In genomic region chr13:99724633-99725517, GRCh38 we compare ENCODE assay signal across 23 cellular contexts.
DNase-seq lines count a peak whose midpoint lies in the region; ATAC-seq, FAIRE-seq and TF ChIP-seq lines count a peak whose summit lies in the region.
"Had no signal": no experiment of that assay in that cellular context is flagged by ENCODE, and none has a peak within 500 bp of the region (broad histone marks: within the 10 kb centered on the region; RNA-seq: fewer than 3 reads in every experiment).

No MANE protein-coding gene starts in this region.

- peak; percentile 58 for FAIRE-seq in H1 (lab: Jason Lieb, UNC)

- H3K56ac ChIP-seq in H1 (replicated peaks; ENCODE audit: insufficient read length, low read depth, low read length), result no peak overlapping the region

- no peak overlapping the region for H4K8ac ChIP-seq in H1 (ENCODE audit: extremely low read depth, insufficient read depth, low read length)

- no peak overlapping the region for H3K14ac ChIP-seq in H1 (ENCODE audit: insufficient read length)

- H3K4me1 ChIP-seq in H1 (replicated peaks in 1 of 4; ENCODE audit: control insufficient read depth in 3 of 4, insufficient read depth in 4 of 4, low read length in 3 of 4), result peaks cover 3 to 26% (median 22%) of the 10 kb centered on the region in 4 experiments; a peak in 6 of 7 replicates
- no peaks in the 10 kb centered on the region for H3K4me1 ChIP-seq in spleen
- H3K4me1 ChIP-seq: ascending aorta, esophagus squamous epithelium, left lung, SJSA1, suprapubic skin had no signal

- H4K5ac ChIP-seq in H1 (ENCODE audit: insufficient read length, low read depth, low read length), result peak overlapping the region; percentile 25

- peak overlapping the region; percentile 67 for H2BK20ac ChIP-seq in H1 (ENCODE audit: low read length)

- H3K27me3 ChIP-seq in H1 (replicated peaks in 1 of 4; ENCODE audit: control insufficient read depth in 3 of 4, extremely low read depth in 1 of 4, insufficient read depth in 3 of 4, low read length in 3 of 4), result no peaks in the 10 kb centered on the region
- H3K27me3 ChIP-seq in spleen (replicated peaks in 1 of 7), result no peaks in the 10 kb centered on the region
- H3K27me3 ChIP-seq: ascending aorta, esophagus squamous epithelium, left lung, suprapubic skin had no signal

- no peak for TF ChIP-seq CTCF in H1 (IDR thresholded peaks at IDR 0.05; ENCODE audit: control extremely low read depth in 1 of 3, insufficient read depth in 1 of 3, low read depth in 1 of 3, low read length in 3 of 3)
- no peak for TF ChIP-seq CTCF in spleen (IDR thresholded peaks at IDR 0.05 in 8 of 11, conservative IDR thresholded peaks at IDR 0.05 in 3 of 11)

- intact Hi-C loops in spleen (cut with DNase I; ENCODE audit: low total_unique reads), result no loop called here

- no peaks in the 10 kb centered on the region for H3K9me3 ChIP-seq in H1 (ENCODE audit: insufficient read depth in 2 of 2, low read depth in 1 of 2, low read length in 1 of 2)
- H3K9me3 ChIP-seq in spleen, result no peaks in the 10 kb centered on the region
- H3K9me3 ChIP-seq: ascending aorta, esophagus squamous epithelium, left lung, SJSA1, suprapubic skin had no signal

- 87% methylated on average over 16 of the region's 16 CpGs; no CpG with 5 or more reads in 1 of the 2 experiments for WGBS in H1 (ENCODE audit: extremely low coverage in 1 of 2, insufficient coverage in 1 of 2, insufficient read length in 1 of 2, insufficient replicate concordance in 2 of 2, low coverage in 1 of 2, low lambda C conversion rate in 2 of 2, missing lambda C conversion rate in 1 of 2), 2 experiments
- WGBS in spleen, 5 donors, result 89 to 95% (median 94%) methylated on average over 16 of the region's 16 CpGs

- no peak overlapping the region for H2AFZ ChIP-seq in H1 (ENCODE audit: low read length)
- H2AFZ ChIP-seq: PC-9 had no signal

- 0 out of 2 replicates have a peak overlapping the region, but pooled peaks have one; percentile 58 for H2AK5ac ChIP-seq in H1 (ENCODE audit: low read depth, low read length)

- no peak overlapping the region for H3K23ac ChIP-seq in H1 (ENCODE audit: insufficient read length)

- H3K18ac ChIP-seq in H1 (ENCODE audit: extremely low read depth, low read length), result peak overlapping the region; percentile 64; the same call in 1 of the 2 replicates

- no peak overlapping the region for H3K9ac ChIP-seq in H1 (replicated peaks in 1 of 4; ENCODE audit: extremely low read depth in 1 of 4, low read depth in 3 of 4, low read length in 3 of 4)

- H4K20me1 ChIP-seq in H1 (replicated peaks in 1 of 2; ENCODE audit: control insufficient read depth in 1 of 2, insufficient read depth in 2 of 2, low read length in 2 of 2), result no peaks in the 10 kb centered on the region

- no peaks in the 10 kb centered on the region for H3K23me2 ChIP-seq in H1 (ENCODE audit: low read depth, low read length)

- no peaks in the 10 kb centered on the region for H3K36me3 ChIP-seq in H1 (ENCODE audit: control insufficient read depth in 2 of 4, insufficient read depth in 4 of 4, low read length in 3 of 4)
- H3K36me3 ChIP-seq in spleen, result no peaks in the 10 kb centered on the region
- H3K36me3 ChIP-seq: ascending aorta, esophagus squamous epithelium, left lung, SJSA1, suprapubic skin had no signal

- H3K27ac ChIP-seq in H1 (ENCODE audit: low read depth, low read length) (no peak overlapping the region), spleen (no peak overlapping the region)
- H3K27ac ChIP-seq: ascending aorta, esophagus squamous epithelium, left lung, PC-9, SJSA1, suprapubic skin had no signal

- CTCF ChIA-PET in H1 (lab: Charles Lee; ENCODE audit: partially characterized antibody), result interaction anchor here (0.6 to 1.4 kb wide), 11 partner anchors 12 to 1249 kb away, joined by 3 to 6 read pairs (median 3); no protein-coding TSS in a partner anchor

- TF ChIP-seq RAD21 in H1 (IDR thresholded peaks at IDR 0.05 in 1 of 2, conservative IDR thresholded peaks at IDR 0.05 in 1 of 2; ENCODE audit: low read depth in 2 of 2, low read length in 2 of 2), result no peak

- TF ChIP-seq POLR2A in H1 (IDR thresholded peaks at IDR 0.05; ENCODE audit: control extremely low read depth in 1 of 2, low read depth in 2 of 2, low read length in 2 of 2) (no peak), spleen (IDR thresholded peaks at IDR 0.05) (no peak)

- H3K79me2 ChIP-seq in H1 (ENCODE audit: control insufficient read depth in 1 of 2, insufficient read depth in 2 of 2, low read length in 2 of 2), result no peaks in the 10 kb centered on the region

- H3K4me3 ChIP-seq in H1 (ENCODE audit: extremely low read depth in 1 of 4, insufficient read depth in 2 of 4, low read depth in 3 of 4, low read length in 4 of 4), result no peak overlapping the region
- no peak overlapping the region for H3K4me3 ChIP-seq in spleen
- H3K4me3 ChIP-seq: ascending aorta, esophagus squamous epithelium, left lung, PC-9, SJSA1, suprapubic skin had no signal

- POLR2A ChIA-PET in H1 (lab: Charles Lee; ENCODE audit: partially characterized antibody), result interaction anchor here (0.9 to 1.5 kb wide), 9 partner anchors 9 to 38 kb away, joined by 3 to 5 read pairs (median 3); no protein-coding TSS in a partner anchor

- peak overlapping the region; percentile 98 for H2BK15ac ChIP-seq in H1 (ENCODE audit: low read length)

- H2BK120ac ChIP-seq in H1 (replicated peaks; ENCODE audit: low read depth, low read length), result peak overlapping the region; percentile 79

- DNase-seq in H1 (ENCODE audit: low read depth in 1 of 2, low spot score in 2 of 2) (no peak), spleen (peak; percentile 8), COR-L47 (lab: John Stamatoyannopoulos, UW) (no peak)
- DNase-seq in activated T-cell treated with anti-CD3 and anti-CD28 coated beads, Interleukin-2, amount 50 U/mL, for 1 hour, result no peak
- DNase-seq: activated CD4-positive, alpha-beta memory T cell treated with anti-CD3 and anti-CD28 coated beads for 36 hours; activated naive CD4-positive, alpha-beta T cell treated with anti-CD3 and anti-CD28 coated beads, Interleukin-2, amount 10 ng/mL, durations not matched to agents 7 days and 5 days; CD4-positive, alpha-beta T cell; cerebellar nuclear complex; effector CD4-positive, alpha-beta T cell; esophagus squamous epithelium; IMR-90; left lung; NCI-H1417 treated with DMSO at 0.1 percent for 48 hours; NCI-H2171 treated with DMSO at 0.1 percent for 48 hours; NCI-H774; PC-9 had no signal

- ATAC-seq in GM19351 (IDR thresholded peaks at IDR 0.05; ENCODE audit: unreplicated experiment) (peak; percentile 46), HG03095 (IDR thresholded peaks at IDR 0.05; ENCODE audit: unreplicated experiment) (peak; percentile 66), GM18870 (IDR thresholded peaks at IDR 0.05; ENCODE audit: unreplicated experiment) (no peak), HG02973 (IDR thresholded peaks at IDR 0.05; ENCODE audit: unreplicated experiment) (no peak)
- ATAC-seq: left lung had no signal

- peak overlapping the region; percentile 75; the same call in 1 of the 2 replicates for H2BK12ac ChIP-seq in H1 (ENCODE audit: low read depth, low read length)

- TF ChIP-seq EP300 in H1 (IDR thresholded peaks at IDR 0.05; ENCODE audit: borderline replicate concordance in 1 of 2, low read depth in 2 of 2, low read length in 2 of 2), result no peak

- H2BK5ac ChIP-seq in H1 (ENCODE audit: low read depth, low read length), result peak overlapping the region; percentile 82

- no peak overlapping the region for H3K4me2 ChIP-seq in H1 (ENCODE audit: insufficient read depth in 1 of 2, low read depth in 2 of 2, low read length in 2 of 2)
- H3K4me2 ChIP-seq: PC-9 had no signal

- peak overlapping the region; percentile 58 for H4K91ac ChIP-seq in H1 (replicated peaks; ENCODE audit: insufficient read length, low read length)

- no peak overlapping the region for H3K4ac ChIP-seq in H1 (replicated peaks; ENCODE audit: insufficient read length, low read depth, low read length)

- H3K79me1 ChIP-seq in H1 (ENCODE audit: low read depth, low read length), result 0 out of 2 replicates have a peak, but pooled peaks cover 2% of the 10 kb centered on the region

TF ChIP-seq in H1, 55 proteins besides CTCF, POLR2A, EP300 and RAD21 (continues in another document):
- TF ChIP-seq CHD2 (IDR thresholded peaks at IDR 0.05; ENCODE audit: low read length), result no peak

Comparison
In these comparisons a context has a peak if more than half of its experiments do, and no peak if none do; other contexts are left out.
1. ATAC-seq: peak in GM19351 (single experiment) and HG03095 (single experiment); none in GM18870 (single experiment) and HG02973 (single experiment).